Comparison of ENCODE assay signal across 24 cellular contexts in genomic region chr14:88746042-88746441, GRCh38. TPM values are rescaled to one million over a fixed set of nuclear protein-coding genes. Genes with fewer than 3 reads are reported as not detected.
DNase-seq lines count a peak whose midpoint lies in the region; ATAC-seq, FAIRE-seq and TF ChIP-seq lines count a peak whose summit lies in the region.
"Had no signal": no experiment of that assay in that cellular context is flagged by ENCODE, and none has a peak within 500 bp of the region (broad histone marks: within the 10 kb centered on the region; RNA-seq: fewer than 3 reads in every experiment).

No MANE protein-coding gene starts in this region.

- TF ChIP-seq CTCF in VCaP (conservative IDR thresholded peaks at IDR 0.05): no peak

- H3K27me3 Mint-ChIP-seq in T-helper 17 cell: no peaks in the 10 kb centered on the region
- H3K27me3 Mint-ChIP-seq: CD4-positive, CD25-positive, alpha-beta regulatory T cell had no signal

- H3K27ac Mint-ChIP-seq in T-helper 17 cell: no peak overlapping the region
- H3K27ac Mint-ChIP-seq: CD4-positive, CD25-positive, alpha-beta regulatory T cell had no signal

- ATAC-seq in HG02885 (IDR thresholded peaks at IDR 0.05; ENCODE audit: poor library complexity, unreplicated experiment) (no peak), GM19395 (IDR thresholded peaks at IDR 0.05; ENCODE audit: unreplicated experiment) (no peak), T-helper 17 cell (no peak)
- ATAC-seq: GM12878, Panc1, SK-N-SH treated with all-trans-retinoic acid at 6 μM for 48 hours had no signal

- no peaks in the 10 kb centered on the region for H3K9me3 ChIP-seq in T-helper 17 cell (ENCODE audit: control insufficient read depth, low read length, poor library complexity, severe bottlenecking)
- H3K9me3 ChIP-seq: HAP-1 had no signal

- no peaks in the 10 kb centered on the region for H3K4me1 Mint-ChIP-seq in T-helper 17 cell
- H3K4me1 Mint-ChIP-seq: CD4-positive, CD25-positive, alpha-beta regulatory T cell had no signal

- DNase-seq in EH (ENCODE audit: low read depth) (peak; percentile 17), left kidney (ENCODE audit: low read depth, low spot score) (peak; percentile 27), amygdala (lab: John Stamatoyannopoulos, UW) (no peak), T-helper 17 cell (no peak)
- DNase-seq: CD4-positive, CD25-positive, alpha-beta regulatory T cell; DMS79; GM23248; Kasumi-1; MM.1S; NCI-H1048; NCI-H1436; NCI-H187 treated with DMSO at 0.1 percent for 48 hours; NCI-H2227 treated with DMSO at 0.1 percent for 48 hours; NCI-H510A; NCI-H774; NK-92 treated with Interleukin-12 subunit alpha and Interleukin-12 subunit beta, amount 100 ng/mL, for 24 hours had no signal

- FAIRE-seq in endometrium (lab: Jason Lieb, UNC): peak; percentile 41
- FAIRE-seq: GM12878 had no signal

- H3K36me3 Mint-ChIP-seq in T-helper 17 cell (ENCODE audit: low read depth): peaks cover 4% of the 10 kb centered on the region

- H3K4me3 Mint-ChIP-seq in T-helper 17 cell: no peak overlapping the region
- H3K4me3 Mint-ChIP-seq: CD4-positive, CD25-positive, alpha-beta regulatory T cell had no signal

- peak overlapping the region; percentile 46 for H3K27ac ChIP-seq in VCaP
- H3K27ac ChIP-seq: GM23248 had no signal

RNA-seq across cellular contexts. Expression of gene EML5, which starts 46.7 kb away (rescaled TPM):
- 1 to 10 TPM; 3.1 to 3.7 TPM for total RNA-seq in T-helper 17 cell

Comparison
In these comparisons a context has a peak if more than half of its experiments do, and no peak if none do; other contexts are left out.
1. DNase-seq: peak in EH (single experiment) and left kidney (single experiment); none in amygdala (0 of 56) and T-helper 17 cell (0 of 3).